In the genomic region with DNA sequence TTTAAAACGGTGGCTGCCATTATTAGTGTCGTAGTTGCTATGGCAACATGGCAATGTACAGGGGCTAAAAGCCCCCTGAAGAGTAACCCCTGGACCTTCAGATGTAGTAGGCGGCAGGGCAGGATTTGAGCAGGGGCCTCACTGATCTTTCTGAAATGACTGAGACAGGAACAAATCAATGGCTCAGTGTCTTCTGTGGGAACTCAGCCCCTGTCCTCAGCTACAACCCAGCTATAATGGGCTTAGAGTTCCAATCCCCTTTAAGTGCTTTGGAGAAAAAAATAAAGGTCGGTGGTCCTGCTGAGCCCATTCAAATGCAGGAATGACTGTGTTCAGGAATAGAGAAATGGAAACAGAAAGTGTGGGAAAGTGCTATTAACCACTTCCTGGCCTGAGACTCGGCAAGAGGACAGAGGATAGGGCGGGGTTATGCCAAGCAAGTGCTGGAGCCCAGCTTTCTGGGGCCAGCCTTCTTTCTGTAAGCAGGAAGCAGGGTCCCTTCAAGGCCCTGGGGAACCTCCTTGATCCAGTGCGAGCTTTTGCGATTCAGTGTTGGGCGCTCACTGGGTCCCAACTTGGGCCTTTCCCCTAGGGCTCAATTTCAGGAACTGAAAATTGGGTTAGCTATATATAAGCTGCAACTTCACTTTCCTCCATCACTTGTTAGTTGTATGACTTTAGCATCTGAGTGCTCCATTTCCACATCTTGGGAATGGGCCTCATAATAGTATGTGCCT, we compare ENCODE assay signal across 8 cellular contexts. TPM values are rescaled to one million over a fixed set of nuclear protein-coding genes. Genes with fewer than 3 reads are reported as not detected.
DNase-seq lines count a peak whose midpoint lies in the region; ATAC-seq and TF ChIP-seq lines count a peak whose summit lies in the region.

No MANE protein-coding gene starts in this region.

- DNase-seq in GM12865 (ENCODE audit: low read depth): peak; percentile 92
- DNase-seq in activated naive CD8-positive, alpha-beta T cell treated with anti-CD3 and anti-CD28 coated beads, Interleukin-2, amount 10 ng/mL, durations not matched to agents 7 days and 5 days: no peak
- DNase-seq in NCI-H1694 treated with DMSO at 0.1 percent for 48 hours (lab: John Stamatoyannopoulos, UW): no peak
- no peak for DNase-seq in prostate gland (ENCODE audit: low spot score)
- no peak for DNase-seq in NCI-H2081 (lab: John Stamatoyannopoulos, UW)
- no peak for DNase-seq in DMS114 treated with DMSO at 0.1 percent for 48 hours (lab: John Stamatoyannopoulos, UW; ENCODE audit: unreplicated experiment)

- no peaks in the 10 kb centered on the region for H3K9me3 Mint-ChIP-seq in activated naive CD8-positive, alpha-beta T cell treated with anti-CD3 and anti-CD28 coated beads, Interleukin-2, amount 10 ng/mL, durations not matched to agents 7 days and 5 days

- intact Hi-C loops in prostate gland (cut with DNase I): no loop called here

- H3K27ac Mint-ChIP-seq in activated naive CD8-positive, alpha-beta T cell treated with anti-CD3 and anti-CD28 coated beads, Interleukin-2, amount 10 ng/mL, durations not matched to agents 7 days and 5 days: peak overlapping the region; percentile 87

- no peaks in the 10 kb centered on the region for H3K36me3 ChIP-seq in prostate gland

- peak overlapping the region; percentile 70 for H3K4me3 Mint-ChIP-seq in activated naive CD8-positive, alpha-beta T cell treated with anti-CD3 and anti-CD28 coated beads, Interleukin-2, amount 10 ng/mL, durations not matched to agents 7 days and 5 days

- H3K4me1 Mint-ChIP-seq in activated naive CD8-positive, alpha-beta T cell treated with anti-CD3 and anti-CD28 coated beads, Interleukin-2, amount 10 ng/mL, durations not matched to agents 7 days and 5 days: peaks cover 36% of the 10 kb centered on the region

- H3K4me3 ChIP-seq in GM12865 (ENCODE audit: low read depth, low read length) (peak overlapping the region; percentile 14), prostate gland (no peak overlapping the region)

- POLR2A ChIA-PET in activated naive CD8-positive, alpha-beta T cell treated with anti-CD3 and anti-CD28 coated beads, Interleukin-2, amount 10 ng/mL, durations not matched to agents 7 days and 5 days (lab: Charles Lee): interaction anchor here (0.6 to 2.4 kb wide), 7 partner anchors 10 to 250 kb away, joined by 3 to 17 read pairs (median 7); no protein-coding TSS in a partner anchor

- H3K27me3 ChIP-seq in prostate gland (replicated peaks; ENCODE audit: insufficient read depth): no peaks in the 10 kb centered on the region

- ATAC-seq in GM21423 (IDR thresholded peaks at IDR 0.05; ENCODE audit: unreplicated experiment): peak; percentile 81
- peak; percentile 66 for ATAC-seq in HG03565 (IDR thresholded peaks at IDR 0.05; ENCODE audit: unreplicated experiment)
- ATAC-seq in activated naive CD8-positive, alpha-beta T cell treated with anti-CD3 and anti-CD28 coated beads, Interleukin-2, amount 10 ng/mL, durations not matched to agents 7 days and 5 days (ENCODE audit: low read depth): peak; percentile 92

- no peak for TF ChIP-seq CTCF in GM12865 (IDR thresholded peaks at IDR 0.05; ENCODE audit: insufficient read depth, low read depth, low read length, missing control alignments)
- TF ChIP-seq CTCF in prostate gland (IDR thresholded peaks at IDR 0.05): no peak

- no peaks in the 10 kb centered on the region for H3K27me3 Mint-ChIP-seq in activated naive CD8-positive, alpha-beta T cell treated with anti-CD3 and anti-CD28 coated beads, Interleukin-2, amount 10 ng/mL, durations not matched to agents 7 days and 5 days

- H3K4me1 ChIP-seq in prostate gland (replicated peaks): no peaks in the 10 kb centered on the region

- H3K27ac ChIP-seq in prostate gland: no peak overlapping the region

- peaks cover 3% of the 10 kb centered on the region for H3K36me3 Mint-ChIP-seq in activated naive CD8-positive, alpha-beta T cell treated with anti-CD3 and anti-CD28 coated beads, Interleukin-2, amount 10 ng/mL, durations not matched to agents 7 days and 5 days

- no peak for TF ChIP-seq POLR2A in prostate gland (IDR thresholded peaks at IDR 0.05)

- 80% methylated on average over 9 of the region's 9 CpGs for WGBS in prostate gland

- H3K9me3 ChIP-seq in prostate gland: no peaks in the 10 kb centered on the region

RNA-seq across cellular contexts. Expression of gene CD82, which starts 6.1 kb away (rescaled TPM):
- 10 to 100 TPM; 71.9 to 80.2 TPM for total RNA-seq in activated naive CD8-positive, alpha-beta T cell treated with anti-CD3 and anti-CD28 coated beads, Interleukin-2, amount 10 ng/mL, durations not matched to agents 7 days and 5 days
- total RNA-seq in prostate gland: 10 to 100 TPM; 35.1 to 54.6 TPM
